Comparison of ENCODE assay signal across 13 cellular contexts in the genomic region with DNA sequence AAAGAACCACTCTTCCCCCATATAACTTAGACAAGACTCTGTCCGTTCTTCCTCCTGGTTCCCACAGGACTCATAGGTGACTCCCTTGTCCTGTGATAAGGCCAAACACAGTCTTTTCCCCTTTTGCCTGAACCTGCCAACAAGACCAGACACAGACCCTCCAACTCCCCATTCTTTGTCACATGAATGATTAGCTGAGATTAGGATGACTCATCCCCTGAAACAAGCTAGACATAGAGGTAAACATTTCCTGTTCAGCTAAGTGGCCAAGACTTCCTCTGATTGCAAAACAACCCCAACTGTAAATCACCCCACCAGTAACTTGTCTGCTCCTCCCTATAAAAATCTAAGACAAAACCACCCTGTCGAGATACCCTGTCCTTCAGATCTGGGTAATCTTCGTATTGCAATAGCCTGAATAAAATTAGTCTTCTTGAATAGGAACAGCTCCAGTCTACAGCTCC. TPM values are rescaled to one million over a fixed set of nuclear protein-coding genes. Genes with fewer than 3 reads are reported as not detected.
DNase-seq lines count a peak whose midpoint lies in the region; ATAC-seq and TF ChIP-seq lines count a peak whose summit lies in the region.
"Had no signal": no experiment of that assay in that cellular context is flagged by ENCODE, and none has a peak within 500 bp of the region (broad histone marks: within the 10 kb centered on the region; RNA-seq: fewer than 3 reads in every experiment).

No MANE protein-coding gene starts in this region.

- no peak for TF ChIP-seq CTCF in epithelial cell of esophagus (IDR thresholded peaks at IDR 0.05; ENCODE audit: insufficient read depth, low read depth, low read length, missing control alignments)

- DNase-seq in A172 (ENCODE audit: low spot score) (peak; percentile 70), GF-D8 (lab: John Stamatoyannopoulos, UW) (peak; percentile 42), NOMO-1 treated with DMSO at 0.1 percent for 48 hours (lab: John Stamatoyannopoulos, UW; ENCODE audit: unreplicated experiment) (peak; percentile 96), epithelial cell of esophagus (ENCODE audit: low read depth) (peak; percentile 95), head of caudate nucleus (no peak)
- DNase-seq: activated CD4-positive, alpha-beta T cell treated with anti-CD3 and anti-CD28 coated beads, Interleukin-2, amount 50 U/mL, for 1 hour; adrenal gland; CD4-positive, alpha-beta memory T cell; effector memory CD8-positive, alpha-beta T cell had no signal

- H3K4me3 ChIP-seq in epithelial cell of esophagus (ENCODE audit: low read length), result no peak overlapping the region
- H3K4me3 ChIP-seq: adrenal gland had no signal

- no peak for ATAC-seq in HG03565 (IDR thresholded peaks at IDR 0.05; ENCODE audit: unreplicated experiment)
- no peak for ATAC-seq in GM18868 (IDR thresholded peaks at IDR 0.05; ENCODE audit: unreplicated experiment)
- no peak for ATAC-seq in GM19467 (IDR thresholded peaks at IDR 0.05; ENCODE audit: unreplicated experiment)
- ATAC-seq: effector memory CD8-positive, alpha-beta T cell had no signal

- intact Hi-C loops in head of caudate nucleus (cut with DNase I), result no loop called here

RNA-seq across cellular contexts. Expression of a gene that starts 11.4 kb away (rescaled TPM):
- total RNA-seq in A172 (2014; rRNA removed; shearing (Covaris generic)), result not detected in 2 replicates
- total RNA-seq: adrenal gland; CD4-positive, alpha-beta memory T cell; subcutaneous adipose tissue had no signal

RNA-seq across cellular contexts. Expression of a gene that starts 32.6 kb away (rescaled TPM):
- not detected in 2 replicates for total RNA-seq in A172 (2014; rRNA removed; shearing (Covaris generic))
- total RNA-seq: adrenal gland; CD4-positive, alpha-beta memory T cell; subcutaneous adipose tissue had no signal

RNA-seq across cellular contexts. Expression of a gene that starts 49.7 kb away (rescaled TPM):
- total RNA-seq in A172 (2014; rRNA removed; shearing (Covaris generic)), result 37.4 and 42.6 TPM in 2 replicates

RNA-seq across cellular contexts. Expression of a gene that starts 53.9 kb away (rescaled TPM):
- total RNA-seq in A172 (2014; rRNA removed; shearing (Covaris generic)), result not detected in 2 replicates
- total RNA-seq: adrenal gland; CD4-positive, alpha-beta memory T cell; subcutaneous adipose tissue had no signal

Comparison
In these comparisons a context has a peak if more than half of its experiments do, and no peak if none do; other contexts are left out.
1. DNase-seq: peak in A172 (single experiment), GF-D8 (single experiment), NOMO-1 treated with DMSO at 0.1 percent for 48 hours (single experiment) and epithelial cell of esophagus (single experiment); none in head of caudate nucleus (0 of 42).